In genomic region chr17:83006515-83007455, GRCh38 we compare ENCODE assay signal across 17 cellular contexts.
DNase-seq lines count a peak whose midpoint lies in the region; ATAC-seq and TF ChIP-seq lines count a peak whose summit lies in the region.
"Had no signal": no experiment of that assay in that cellular context is flagged by ENCODE, and none has a peak within 500 bp of the region (broad histone marks: within the 10 kb centered on the region; RNA-seq: fewer than 3 reads in every experiment).

No MANE protein-coding gene starts in this region.

- H3K36me3 Mint-ChIP-seq in nephron (ENCODE audit: low read depth) = peaks cover 43% of the 10 kb centered on the region

- peak overlapping the region; percentile 5 to 67 (median 54) for H3K27ac Mint-ChIP-seq in nephron
- H3K27ac Mint-ChIP-seq: memory B cell had no signal

- ATAC-seq in HG02884 (IDR thresholded peaks at IDR 0.05; ENCODE audit: unreplicated experiment) = no peak
- ATAC-seq: sciatic nerve had no signal

- peaks cover 4% of the 10 kb centered on the region for H3K9me3 Mint-ChIP-seq in nephron
- H3K9me3 Mint-ChIP-seq: memory B cell had no signal

- H3K4me1 Mint-ChIP-seq in nephron = peaks cover 32% of the 10 kb centered on the region
- H3K4me1 Mint-ChIP-seq: memory B cell had no signal

- DNase-seq in AG10803 (ENCODE audit: low read depth) (peak; percentile 38), GM20000 (ENCODE audit: low spot score) (peak; percentile 14), fibroblast of villous mesenchyme (ENCODE audit: low read depth) (peak; percentile 19), NCI-H446 (lab: John Stamatoyannopoulos, UW) (no peak)
- no peak for DNase-seq in NK-92 treated with Interleukin-12 subunit alpha and Interleukin-12 subunit beta, amount 100 ng/mL, for 24 hours (lab: John Stamatoyannopoulos, UW)
- DNase-seq in activated CD4-positive, alpha-beta T cell treated with anti-CD3 and anti-CD28 coated beads, Interleukin-2, amount 50 U/mL, for 48 hours = no peak
- DNase-seq: activated CD4-positive, alpha-beta T cell treated with anti-CD3 and anti-CD28 coated beads, Interleukin-2, amount 50 U/mL, for 4 hours; activated naive CD4-positive, alpha-beta T cell treated with anti-CD3 and anti-CD28 coated beads, Interleukin-2, amount 50 U/mL, for 16 hours; activated T-cell treated with anti-CD3 and anti-CD28 coated beads, Interleukin-2, amount 50 U/mL, for 1 hour; NCI-H526 treated with DMSO at 0.1 percent for 48 hours; PC-9; stimulated activated CD4-positive, alpha-beta T cell treated with anti-CD3 and anti-CD28 coated beads, Interleukin-1b, Interleukin-23, amount 100 ng/mL, for 48 hours had no signal

- peaks cover 8% of the 10 kb centered on the region for H3K27me3 Mint-ChIP-seq in nephron (ENCODE audit: low read depth)
- H3K27me3 Mint-ChIP-seq: memory B cell had no signal

- TF ChIP-seq CTCF in AG10803 (conservative IDR thresholded peaks at IDR 0.05; ENCODE audit: low read length) = no peak
- no peak for TF ChIP-seq CTCF in GM20000 (IDR thresholded peaks at IDR 0.05; ENCODE audit: extremely low read depth, missing control alignments)
- no peak for TF ChIP-seq CTCF in fibroblast of villous mesenchyme (IDR thresholded peaks at IDR 0.05; ENCODE audit: insufficient read depth, low read depth, low read length)
- TF ChIP-seq CTCF in nephron (IDR thresholded peaks at IDR 0.05; ENCODE audit: unreplicated experiment in 3 of 3) = no peak

- peak overlapping the region in 1 of 3 experiments; percentile 4 for H3K4me3 Mint-ChIP-seq in nephron
- H3K4me3 Mint-ChIP-seq: memory B cell had no signal

- H3K4me3 ChIP-seq in AG10803 (ENCODE audit: low read length) (peak overlapping the region; percentile 10; the same call in 1 of the 2 replicates), fibroblast of villous mesenchyme (ENCODE audit: low read depth, low read length) (no peak overlapping the region)
- H3K4me3 ChIP-seq: PC-9, vagina had no signal

Comparison
In these comparisons a context has a peak if more than half of its experiments do, and no peak if none do; other contexts are left out.
1. DNase-seq: peak in AG10803 (single experiment), GM20000 (single experiment) and fibroblast of villous mesenchyme (single experiment); none in NCI-H446 (0 of 2), NK-92 treated with Interleukin-12 subunit alpha and Interleukin-12 subunit beta, amount 100 ng/mL, for 24 hours (single experiment) and activated CD4-positive, alpha-beta T cell treated with anti-CD3 and anti-CD28 coated beads, Interleukin-2, amount 50 U/mL, for 48 hours (0 of 2).